ENCODE assay signal across 1 cellular context in the genomic region with DNA sequence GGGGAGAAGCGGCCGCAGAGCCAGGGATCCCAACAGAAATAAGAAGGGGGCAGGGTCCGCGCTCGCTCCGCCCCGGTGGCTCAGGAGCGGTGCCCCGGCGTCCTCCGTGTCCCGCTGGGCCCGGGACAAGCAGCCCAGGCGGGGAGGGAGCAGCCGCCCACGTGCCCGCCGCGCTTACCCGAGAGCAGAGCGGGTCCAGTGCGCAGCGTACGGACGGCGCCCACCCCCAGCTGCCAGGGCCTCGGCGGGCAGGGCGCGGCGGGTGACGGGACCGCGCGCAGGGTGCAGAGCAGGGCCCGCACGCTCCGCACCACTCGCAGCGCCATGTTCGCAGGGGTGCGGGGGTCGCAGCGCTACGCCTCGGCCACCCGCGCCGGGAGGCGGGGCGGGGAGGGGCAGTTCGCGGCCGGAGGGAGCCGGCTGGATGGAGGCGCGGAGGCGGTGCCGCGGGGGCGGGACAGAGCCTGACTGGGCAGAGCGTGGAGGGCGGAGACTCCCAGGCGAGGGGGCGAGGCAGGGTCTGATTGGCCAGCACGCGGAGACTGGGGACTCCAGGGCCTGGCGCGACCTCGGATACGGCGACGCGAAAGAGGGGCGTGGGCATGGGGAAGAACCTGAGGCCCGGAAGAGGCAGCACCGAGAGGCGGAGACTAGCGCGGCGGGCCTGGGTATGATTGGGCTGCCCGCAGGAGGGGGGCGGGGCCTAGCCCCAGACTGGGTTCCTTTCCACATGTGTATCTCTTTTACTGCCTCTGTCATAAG.
TF ChIP-seq lines count a peak whose summit lies in the region.

A gene (minus strand): TSS at position 443 of the 762 bp plus-strand sequence. CDS start 117 bp downstream, at position 326.

TF ChIP-seq in HepG2, 621 proteins besides CTCF, POLR2A, EP300 and RAD21 (continued from another document and continues in another):
- TF ChIP-seq, protein P1, sequence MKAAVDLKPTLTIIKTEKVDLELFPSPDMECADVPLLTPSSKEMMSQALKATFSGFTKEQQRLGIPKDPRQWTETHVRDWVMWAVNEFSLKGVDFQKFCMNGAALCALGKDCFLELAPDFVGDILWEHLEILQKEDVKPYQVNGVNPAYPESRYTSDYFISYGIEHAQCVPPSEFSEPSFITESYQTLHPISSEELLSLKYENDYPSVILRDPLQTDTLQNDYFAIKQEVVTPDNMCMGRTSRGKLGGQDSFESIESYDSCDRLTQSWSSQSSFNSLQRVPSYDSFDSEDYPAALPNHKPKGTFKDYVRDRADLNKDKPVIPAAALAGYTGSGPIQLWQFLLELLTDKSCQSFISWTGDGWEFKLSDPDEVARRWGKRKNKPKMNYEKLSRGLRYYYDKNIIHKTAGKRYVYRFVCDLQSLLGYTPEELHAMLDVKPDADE (CRISPR knock-in tag; IDR thresholded peaks at IDR 0.05), result no peak
- TF ChIP-seq, protein P2, sequence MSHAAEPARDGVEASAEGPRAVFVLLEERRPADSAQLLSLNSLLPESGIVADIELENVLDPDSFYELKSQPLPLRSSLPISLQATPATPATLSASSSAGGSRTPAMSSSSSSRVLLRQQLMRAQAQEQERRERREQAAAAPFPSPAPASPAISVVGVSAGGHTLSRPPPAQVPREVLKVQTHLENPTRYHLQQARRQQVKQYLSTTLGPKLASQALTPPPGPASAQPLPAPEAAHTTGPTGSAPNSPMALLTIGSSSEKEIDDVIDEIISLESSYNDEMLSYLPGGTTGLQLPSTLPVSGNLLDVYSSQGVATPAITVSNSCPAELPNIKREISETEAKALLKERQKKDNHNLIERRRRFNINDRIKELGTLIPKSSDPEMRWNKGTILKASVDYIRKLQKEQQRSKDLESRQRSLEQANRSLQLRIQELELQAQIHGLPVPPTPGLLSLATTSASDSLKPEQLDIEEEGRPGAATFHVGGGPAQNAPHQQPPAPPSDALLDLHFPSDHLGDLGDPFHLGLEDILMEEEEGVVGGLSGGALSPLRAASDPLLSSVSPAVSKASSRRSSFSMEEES (CRISPR knock-in tag; IDR thresholded peaks at IDR 0.05), result no peak
- TF ChIP-seq, protein P3, sequence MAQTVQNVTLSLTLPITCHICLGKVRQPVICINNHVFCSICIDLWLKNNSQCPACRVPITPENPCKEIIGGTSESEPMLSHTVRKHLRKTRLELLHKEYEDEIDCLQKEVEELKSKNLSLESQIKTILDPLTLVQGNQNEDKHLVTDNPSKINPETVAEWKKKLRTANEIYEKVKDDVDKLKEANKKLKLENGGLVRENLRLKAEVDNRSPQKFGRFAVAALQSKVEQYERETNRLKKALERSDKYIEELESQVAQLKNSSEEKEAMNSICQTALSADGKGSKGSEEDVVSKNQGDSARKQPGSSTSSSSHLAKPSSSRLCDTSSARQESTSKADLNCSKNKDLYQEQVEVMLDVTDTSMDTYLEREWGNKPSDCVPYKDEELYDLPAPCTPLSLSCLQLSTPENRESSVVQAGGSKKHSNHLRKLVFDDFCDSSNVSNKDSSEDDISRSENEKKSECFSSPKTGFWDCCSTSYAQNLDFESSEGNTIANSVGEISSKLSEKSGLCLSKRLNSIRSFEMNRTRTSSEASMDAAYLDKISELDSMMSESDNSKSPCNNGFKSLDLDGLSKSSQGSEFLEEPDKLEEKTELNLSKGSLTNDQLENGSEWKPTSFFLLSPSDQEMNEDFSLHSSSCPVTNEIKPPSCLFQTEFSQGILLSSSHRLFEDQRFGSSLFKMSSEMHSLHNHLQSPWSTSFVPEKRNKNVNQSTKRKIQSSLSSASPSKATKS (CRISPR knock-in tag; IDR thresholded peaks at IDR 0.05), result no peak
- peak; percentile 77 for TF ChIP-seq THAP11 (CRISPR knock-in tag; IDR thresholded peaks at IDR 0.05)
- TF ChIP-seq HCFC1 (IDR thresholded peaks at IDR 0.05; ENCODE audit: low read depth, low read length), result peak; percentile 6; the same call in 1 of the 2 replicates
- TF ChIP-seq RBM22 (optimal IDR thresholded peaks at IDR 0.05; ENCODE audit: low read length), result no peak
- TF ChIP-seq, protein P4, sequence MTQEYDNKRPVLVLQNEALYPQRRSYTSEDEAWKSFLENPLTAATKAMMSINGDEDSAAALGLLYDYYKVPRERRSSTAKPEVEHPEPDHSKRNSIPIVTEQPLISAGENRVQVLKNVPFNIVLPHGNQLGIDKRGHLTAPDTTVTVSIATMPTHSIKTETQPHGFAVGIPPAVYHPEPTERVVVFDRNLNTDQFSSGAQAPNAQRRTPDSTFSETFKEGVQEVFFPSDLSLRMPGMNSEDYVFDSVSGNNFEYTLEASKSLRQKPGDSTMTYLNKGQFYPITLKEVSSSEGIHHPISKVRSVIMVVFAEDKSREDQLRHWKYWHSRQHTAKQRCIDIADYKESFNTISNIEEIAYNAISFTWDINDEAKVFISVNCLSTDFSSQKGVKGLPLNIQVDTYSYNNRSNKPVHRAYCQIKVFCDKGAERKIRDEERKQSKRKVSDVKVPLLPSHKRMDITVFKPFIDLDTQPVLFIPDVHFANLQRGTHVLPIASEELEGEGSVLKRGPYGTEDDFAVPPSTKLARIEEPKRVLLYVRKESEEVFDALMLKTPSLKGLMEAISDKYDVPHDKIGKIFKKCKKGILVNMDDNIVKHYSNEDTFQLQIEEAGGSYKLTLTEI (CRISPR knock-in tag; conservative IDR thresholded peaks at IDR 0.05), result no peak
- TF ChIP-seq KLF11 (CRISPR knock-in tag; IDR thresholded peaks at IDR 0.05), result peak; percentile 62; the same call in 1 of the 2 replicates
- no peak for TF ChIP-seq SOX6 (IDR thresholded peaks at IDR 0.05)
- TF ChIP-seq SOX6 (CRISPR knock-in tag; IDR thresholded peaks at IDR 0.05), result no peak
- no peak for TF ChIP-seq NFE2L2 (IDR thresholded peaks at IDR 0.05; ENCODE audit: low read length)
- TF ChIP-seq ZFP36L1 (CRISPR knock-in tag; IDR thresholded peaks at IDR 0.05), result peak; percentile 80; the same call in 1 of the 2 replicates
- TF ChIP-seq ZNF83 (CRISPR knock-in tag; IDR thresholded peaks at IDR 0.05; ENCODE audit: borderline replicate concordance), result no peak
- no peak for TF ChIP-seq ZBTB21 (CRISPR knock-in tag; IDR thresholded peaks at IDR 0.05)
- TF ChIP-seq MLLT10 (CRISPR knock-in tag; IDR thresholded peaks at IDR 0.05), result no peak
- TF ChIP-seq, protein P5, sequence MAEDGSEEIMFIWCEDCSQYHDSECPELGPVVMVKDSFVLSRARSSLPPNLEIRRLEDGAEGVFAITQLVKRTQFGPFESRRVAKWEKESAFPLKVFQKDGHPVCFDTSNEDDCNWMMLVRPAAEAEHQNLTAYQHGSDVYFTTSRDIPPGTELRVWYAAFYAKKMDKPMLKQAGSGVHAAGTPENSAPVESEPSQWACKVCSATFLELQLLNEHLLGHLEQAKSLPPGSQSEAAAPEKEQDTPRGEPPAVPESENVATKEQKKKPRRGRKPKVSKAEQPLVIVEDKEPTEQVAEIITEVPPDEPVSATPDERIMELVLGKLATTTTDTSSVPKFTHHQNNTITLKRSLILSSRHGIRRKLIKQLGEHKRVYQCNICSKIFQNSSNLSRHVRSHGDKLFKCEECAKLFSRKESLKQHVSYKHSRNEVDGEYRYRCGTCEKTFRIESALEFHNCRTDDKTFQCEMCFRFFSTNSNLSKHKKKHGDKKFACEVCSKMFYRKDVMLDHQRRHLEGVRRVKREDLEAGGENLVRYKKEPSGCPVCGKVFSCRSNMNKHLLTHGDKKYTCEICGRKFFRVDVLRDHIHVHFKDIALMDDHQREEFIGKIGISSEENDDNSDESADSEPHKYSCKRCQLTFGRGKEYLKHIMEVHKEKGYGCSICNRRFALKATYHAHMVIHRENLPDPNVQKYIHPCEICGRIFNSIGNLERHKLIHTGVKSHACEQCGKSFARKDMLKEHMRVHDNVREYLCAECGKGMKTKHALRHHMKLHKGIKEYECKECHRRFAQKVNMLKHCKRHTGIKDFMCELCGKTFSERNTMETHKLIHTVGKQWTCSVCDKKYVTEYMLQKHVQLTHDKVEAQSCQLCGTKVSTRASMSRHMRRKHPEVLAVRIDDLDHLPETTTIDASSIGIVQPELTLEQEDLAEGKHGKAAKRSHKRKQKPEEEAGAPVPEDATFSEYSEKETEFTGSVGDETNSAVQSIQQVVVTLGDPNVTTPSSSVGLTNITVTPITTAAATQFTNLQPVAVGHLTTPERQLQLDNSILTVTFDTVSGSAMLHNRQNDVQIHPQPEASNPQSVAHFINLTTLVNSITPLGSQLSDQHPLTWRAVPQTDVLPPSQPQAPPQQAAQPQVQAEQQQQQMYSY (CRISPR knock-in tag; IDR thresholded peaks at IDR 0.05), result no peak
- 0 out of 2 replicates have a peak, but pooled peaks have one; percentile 26 for TF ChIP-seq BHLHE40 (IDR thresholded peaks at IDR 0.05; ENCODE audit: low read length)
- no peak for TF ChIP-seq PRPF4 (IDR thresholded peaks at IDR 0.05; ENCODE audit: low read depth, low read length, poor library complexity, severe bottlenecking)
- peak; percentile 59; the same call in 1 of the 2 replicates for TF ChIP-seq MEIS1 (CRISPR knock-in tag; IDR thresholded peaks at IDR 0.05; ENCODE audit: borderline replicate concordance)
- no peak; the same call in 1 of the 2 replicates for TF ChIP-seq REPIN1 (CRISPR knock-in tag; IDR thresholded peaks at IDR 0.05; ENCODE audit: borderline replicate concordance, low read depth)
- no peak for TF ChIP-seq TEAD2 (CRISPR knock-in tag; IDR thresholded peaks at IDR 0.05)
- TF ChIP-seq, protein P6, sequence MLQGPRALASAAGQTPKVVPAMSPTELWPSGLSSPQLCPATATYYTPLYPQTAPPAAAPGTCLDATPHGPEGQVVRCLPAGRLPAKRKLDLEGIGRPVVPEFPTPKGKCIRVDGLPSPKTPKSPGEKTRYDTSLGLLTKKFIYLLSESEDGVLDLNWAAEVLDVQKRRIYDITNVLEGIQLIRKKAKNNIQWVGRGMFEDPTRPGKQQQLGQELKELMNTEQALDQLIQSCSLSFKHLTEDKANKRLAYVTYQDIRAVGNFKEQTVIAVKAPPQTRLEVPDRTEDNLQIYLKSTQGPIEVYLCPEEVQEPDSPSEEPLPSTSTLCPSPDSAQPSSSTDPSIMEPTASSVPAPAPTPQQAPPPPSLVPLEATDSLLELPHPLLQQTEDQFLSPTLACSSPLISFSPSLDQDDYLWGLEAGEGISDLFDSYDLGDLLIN (CRISPR knock-in tag; IDR thresholded peaks at IDR 0.05; ENCODE audit: borderline replicate concordance), result no peak
- TF ChIP-seq ZNF180 (CRISPR knock-in tag; IDR thresholded peaks at IDR 0.05; ENCODE audit: borderline replicate concordance, low read depth), result no peak
- no peak for TF ChIP-seq ZNF546 (CRISPR knock-in tag; conservative IDR thresholded peaks at IDR 0.05)
- no peak for TF ChIP-seq ATRX (CRISPR knock-in tag; IDR thresholded peaks at IDR 0.05; ENCODE audit: borderline replicate concordance)
- TF ChIP-seq ZFP36L2 (CRISPR knock-in tag; IDR thresholded peaks at IDR 0.05), result no peak
- TF ChIP-seq MEF2D (CRISPR knock-in tag; IDR thresholded peaks at IDR 0.05), result no peak
- TF ChIP-seq, protein P7, sequence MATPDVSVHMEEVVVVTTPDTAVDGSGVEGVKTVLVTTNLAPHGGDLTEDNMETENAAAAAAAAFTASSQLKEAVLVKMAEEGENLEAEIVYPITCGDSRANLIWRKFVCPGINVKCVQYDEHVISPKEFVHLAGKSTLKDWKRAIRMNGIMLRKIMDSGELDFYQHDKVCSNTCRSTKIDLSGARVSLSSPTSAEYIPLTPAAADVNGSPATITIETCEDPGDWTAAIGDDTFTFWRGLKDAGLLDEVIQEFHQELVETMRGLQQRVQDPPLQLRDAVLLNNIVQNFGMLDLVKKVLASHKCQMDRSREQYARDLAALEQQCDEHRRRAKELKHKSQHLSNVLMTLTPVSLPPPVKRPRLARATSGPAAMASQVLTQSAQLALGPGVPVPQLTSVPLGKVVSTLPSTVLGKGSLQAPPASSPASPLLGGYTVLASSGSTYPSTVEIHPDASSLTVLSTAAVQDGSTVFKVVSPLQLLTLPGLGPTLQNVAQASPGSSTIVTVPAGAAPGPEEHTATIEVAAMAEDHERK (CRISPR knock-in tag; IDR thresholded peaks at IDR 0.05; ENCODE audit: low read depth), result no peak
- no peak for TF ChIP-seq PLRG1 (conservative IDR thresholded peaks at IDR 0.05)
- TF ChIP-seq ESRRA (CRISPR knock-in tag; IDR thresholded peaks at IDR 0.05; ENCODE audit: low read depth), result 0 out of 2 replicates have a peak, but pooled peaks have one; percentile 25
- TF ChIP-seq, protein P8, sequence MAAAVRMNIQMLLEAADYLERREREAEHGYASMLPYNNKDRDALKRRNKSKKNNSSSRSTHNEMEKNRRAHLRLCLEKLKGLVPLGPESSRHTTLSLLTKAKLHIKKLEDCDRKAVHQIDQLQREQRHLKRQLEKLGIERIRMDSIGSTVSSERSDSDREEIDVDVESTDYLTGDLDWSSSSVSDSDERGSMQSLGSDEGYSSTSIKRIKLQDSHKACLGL (CRISPR knock-in tag; IDR thresholded peaks at IDR 0.05), result peak; percentile 89; the same call in 1 of the 2 replicates
- TF ChIP-seq, protein P9, sequence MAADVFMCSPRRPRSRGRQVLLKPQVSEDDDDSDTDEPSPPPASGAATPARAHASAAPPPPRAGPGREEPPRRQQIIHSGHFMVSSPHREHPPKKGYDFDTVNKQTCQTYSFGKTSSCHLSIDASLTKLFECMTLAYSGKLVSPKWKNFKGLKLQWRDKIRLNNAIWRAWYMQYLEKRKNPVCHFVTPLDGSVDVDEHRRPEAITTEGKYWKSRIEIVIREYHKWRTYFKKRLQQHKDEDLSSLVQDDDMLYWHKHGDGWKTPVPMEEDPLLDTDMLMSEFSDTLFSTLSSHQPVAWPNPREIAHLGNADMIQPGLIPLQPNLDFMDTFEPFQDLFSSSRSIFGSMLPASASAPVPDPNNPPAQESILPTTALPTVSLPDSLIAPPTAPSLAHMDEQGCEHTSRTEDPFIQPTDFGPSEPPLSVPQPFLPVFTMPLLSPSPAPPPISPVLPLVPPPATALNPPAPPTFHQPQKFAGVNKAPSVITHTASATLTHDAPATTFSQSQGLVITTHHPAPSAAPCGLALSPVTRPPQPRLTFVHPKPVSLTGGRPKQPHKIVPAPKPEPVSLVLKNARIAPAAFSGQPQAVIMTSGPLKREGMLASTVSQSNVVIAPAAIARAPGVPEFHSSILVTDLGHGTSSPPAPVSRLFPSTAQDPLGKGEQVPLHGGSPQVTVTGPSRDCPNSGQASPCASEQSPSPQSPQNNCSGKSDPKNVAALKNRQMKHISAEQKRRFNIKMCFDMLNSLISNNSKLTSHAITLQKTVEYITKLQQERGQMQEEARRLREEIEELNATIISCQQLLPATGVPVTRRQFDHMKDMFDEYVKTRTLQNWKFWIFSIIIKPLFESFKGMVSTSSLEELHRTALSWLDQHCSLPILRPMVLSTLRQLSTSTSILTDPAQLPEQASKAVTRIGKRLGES (CRISPR knock-in tag; IDR thresholded peaks at IDR 0.05; ENCODE audit: borderline replicate concordance), result no peak
- no peak for TF ChIP-seq ZNF207 (IDR thresholded peaks at IDR 0.05; ENCODE audit: borderline replicate concordance)
- TF ChIP-seq SIN3A (IDR thresholded peaks at IDR 0.05; ENCODE audit: borderline replicate concordance, low read depth, low read length), result peak; percentile 70; the same call in 1 of the 2 replicates
- TF ChIP-seq, protein P10, sequence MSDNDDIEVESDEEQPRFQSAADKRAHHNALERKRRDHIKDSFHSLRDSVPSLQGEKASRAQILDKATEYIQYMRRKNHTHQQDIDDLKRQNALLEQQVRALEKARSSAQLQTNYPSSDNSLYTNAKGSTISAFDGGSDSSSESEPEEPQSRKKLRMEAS (IDR thresholded peaks at IDR 0.05), result peak; percentile 97
- no peak for TF ChIP-seq CEBPG (CRISPR knock-in tag; IDR thresholded peaks at IDR 0.05)
- TF ChIP-seq, protein P11, sequence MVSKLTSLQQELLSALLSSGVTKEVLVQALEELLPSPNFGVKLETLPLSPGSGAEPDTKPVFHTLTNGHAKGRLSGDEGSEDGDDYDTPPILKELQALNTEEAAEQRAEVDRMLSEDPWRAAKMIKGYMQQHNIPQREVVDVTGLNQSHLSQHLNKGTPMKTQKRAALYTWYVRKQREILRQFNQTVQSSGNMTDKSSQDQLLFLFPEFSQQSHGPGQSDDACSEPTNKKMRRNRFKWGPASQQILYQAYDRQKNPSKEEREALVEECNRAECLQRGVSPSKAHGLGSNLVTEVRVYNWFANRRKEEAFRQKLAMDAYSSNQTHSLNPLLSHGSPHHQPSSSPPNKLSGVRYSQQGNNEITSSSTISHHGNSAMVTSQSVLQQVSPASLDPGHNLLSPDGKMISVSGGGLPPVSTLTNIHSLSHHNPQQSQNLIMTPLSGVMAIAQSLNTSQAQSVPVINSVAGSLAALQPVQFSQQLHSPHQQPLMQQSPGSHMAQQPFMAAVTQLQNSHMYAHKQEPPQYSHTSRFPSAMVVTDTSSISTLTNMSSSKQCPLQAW (CRISPR knock-in tag; IDR thresholded peaks at IDR 0.05), result no peak
- TF ChIP-seq ZNF274 (CRISPR knock-in tag; IDR thresholded peaks at IDR 0.05), result no peak
